ENCODE assay signal across 14 cellular contexts in genomic region chr12:22539055-22539454, GRCh38. TPM values are rescaled to one million over a fixed set of nuclear protein-coding genes. Genes with fewer than 3 reads are reported as not detected.
DNase-seq lines count a peak whose midpoint lies in the region; ATAC-seq and TF ChIP-seq lines count a peak whose summit lies in the region.
"Had no signal": no experiment of that assay in that cellular context is flagged by ENCODE, and none has a peak within 500 bp of the region (broad histone marks: within the 10 kb centered on the region; RNA-seq: fewer than 3 reads in every experiment).

No MANE protein-coding gene starts in this region.

- peaks cover 15% of the 10 kb centered on the region for H3K36me3 Mint-ChIP-seq in activated naive CD4-positive, alpha-beta T cell treated with anti-CD3 and anti-CD28 coated beads, Interleukin-2, amount 50 U/mL, for 24 hours
- peaks cover 22% of the 10 kb centered on the region for H3K36me3 Mint-ChIP-seq in activated naive CD4-positive, alpha-beta T cell treated with anti-CD3 and anti-CD28 coated beads for 36 hours (ENCODE audit: low read depth)

- H3K4me3 ChIP-seq in left ventricle myocardium inferior (no peak overlapping the region), stomach (no peak overlapping the region), gastroesophageal sphincter (no peak overlapping the region), osteoblast (ENCODE audit: insufficient read depth, low read length) (no peak overlapping the region)

- TF ChIP-seq EP300 in stomach (IDR thresholded peaks at IDR 0.05) (no peak), gastroesophageal sphincter (IDR thresholded peaks at IDR 0.05) (no peak)

- H4K20me1 ChIP-seq in osteoblast (ENCODE audit: insufficient read depth, low read length): no peaks in the 10 kb centered on the region

- H3K4me1 ChIP-seq in left ventricle myocardium inferior (peaks cover 84% of the 10 kb centered on the region), stomach (peaks cover 16 to 79% (median 48%) of the 10 kb centered on the region in 4 donors), gastroesophageal sphincter (peaks cover 0 to 67% (median 5%) of the 10 kb centered on the region in 3 donors), osteoblast (ENCODE audit: insufficient read depth, low read length) (peaks cover 9% of the 10 kb centered on the region)

- CTCF ChIA-PET in activated naive CD4-positive, alpha-beta T cell treated with anti-CD3 and anti-CD28 coated beads for 36 hours (lab: Charles Lee): interaction anchor here (0.7 kb wide), 1 partner anchor 10 kb away, joined by 4 read pairs; no protein-coding TSS in a partner anchor

- peaks cover 58% of the 10 kb centered on the region for H3K79me2 ChIP-seq in osteoblast (ENCODE audit: insufficient read depth, low read length)

- H3K27me3 ChIP-seq in left ventricle myocardium inferior (ENCODE audit: low read depth) (no peaks in the 10 kb centered on the region), stomach (no peaks in the 10 kb centered on the region), gastroesophageal sphincter (no peaks in the 10 kb centered on the region), osteoblast (ENCODE audit: insufficient read depth, low read length) (no peaks in the 10 kb centered on the region)

- H3K4me2 ChIP-seq in osteoblast (ENCODE audit: insufficient read depth, low read length): no peak overlapping the region

- H3K27ac ChIP-seq in left ventricle myocardium inferior (replicated peaks): peak overlapping the region; percentile 52
- peak overlapping the region in 3 of 5 donors; percentile 34 to 67 (median 52) for H3K27ac ChIP-seq in stomach
- H3K27ac ChIP-seq in gastroesophageal sphincter: peak overlapping the region in 1 of 4 donors; percentile 54
- H3K27ac ChIP-seq in osteoblast (ENCODE audit: low read depth, low read length): no peak overlapping the region

- H3K9me3 ChIP-seq in left ventricle myocardium inferior (replicated peaks): no peaks in the 10 kb centered on the region
- no peaks in the 10 kb centered on the region for H3K9me3 ChIP-seq in stomach
- H3K9me3 ChIP-seq in gastroesophageal sphincter: no peaks in the 10 kb centered on the region
- H3K9me3 ChIP-seq in osteoblast (ENCODE audit: low read depth, low read length): no peaks in the 10 kb centered on the region

- H3K27me3 Mint-ChIP-seq in activated naive CD4-positive, alpha-beta T cell treated with anti-CD3 and anti-CD28 coated beads, Interleukin-2, amount 50 U/mL, for 24 hours: no peaks in the 10 kb centered on the region
- no peaks in the 10 kb centered on the region for H3K27me3 Mint-ChIP-seq in activated naive CD4-positive, alpha-beta T cell treated with anti-CD3 and anti-CD28 coated beads for 36 hours (ENCODE audit: low read depth)
- H3K27me3 Mint-ChIP-seq: natural killer cell treated with Interleukin-12 subunit alpha and Interleukin-12 subunit beta and Interleukin-15 and Interleukin-18, amount 100 ng/mL, for 72 hours had no signal

- no peak for DNase-seq in activated naive CD4-positive, alpha-beta T cell treated with anti-CD3 and anti-CD28 coated beads for 36 hours
- DNase-seq in SIG-M5 (lab: John Stamatoyannopoulos, UW) (peak; percentile 80), left ventricle myocardium inferior (no peak), stomach (no peak), NCI-H187 (lab: John Stamatoyannopoulos, UW) (no peak), osteoblast (ENCODE audit: insufficient read length, low spot score, missing footprints) (no peak)
- DNase-seq: activated CD4-positive, alpha-beta T cell treated with anti-CD3 and anti-CD28 coated beads, Interleukin-2, amount 50 U/mL, for 1 hour; activated effector memory CD4-positive, alpha-beta T cell treated with Interleukin-2 at 50 U/mL for 16 hours; foreskin fibroblast; kidney; small intestine had no signal

- H3K36me3 ChIP-seq in left ventricle myocardium inferior: peaks cover 5% of the 10 kb centered on the region
- H3K36me3 ChIP-seq in stomach: peaks cover 0 to 6% (median 5%) of the 10 kb centered on the region in 4 donors
- H3K36me3 ChIP-seq in gastroesophageal sphincter: peaks cover 0 to 7% of the 10 kb centered on the region in 2 donors
- H3K36me3 ChIP-seq in osteoblast (ENCODE audit: insufficient read depth, low read length): no peaks in the 10 kb centered on the region

- H3K4me1 Mint-ChIP-seq in activated naive CD4-positive, alpha-beta T cell treated with anti-CD3 and anti-CD28 coated beads, Interleukin-2, amount 50 U/mL, for 24 hours: peaks cover 78% of the 10 kb centered on the region
- H3K4me1 Mint-ChIP-seq in activated naive CD4-positive, alpha-beta T cell treated with anti-CD3 and anti-CD28 coated beads for 36 hours (ENCODE audit: low read depth): peaks cover 62% of the 10 kb centered on the region

- no peak overlapping the region for H2AFZ ChIP-seq in osteoblast (ENCODE audit: low read length)

- intact Hi-C loops in activated naive CD4-positive, alpha-beta T cell treated with anti-CD3 and anti-CD28 coated beads for 36 hours (cut with micrococcal nuclease): no loop called here
- intact Hi-C loops in left ventricle myocardium inferior (cut with micrococcal nuclease) (no loop called here), stomach (cut with DNase I; ENCODE audit: low total_unique reads) (no loop called here)

- peak overlapping the region; percentile 0 for H3K4me3 Mint-ChIP-seq in activated naive CD4-positive, alpha-beta T cell treated with anti-CD3 and anti-CD28 coated beads, Interleukin-2, amount 50 U/mL, for 24 hours
- no peak overlapping the region for H3K4me3 Mint-ChIP-seq in activated naive CD4-positive, alpha-beta T cell treated with anti-CD3 and anti-CD28 coated beads for 36 hours
- H3K4me3 Mint-ChIP-seq: natural killer cell treated with Interleukin-12 subunit alpha and Interleukin-12 subunit beta and Interleukin-15 and Interleukin-18, amount 100 ng/mL, for 72 hours had no signal

- ATAC-seq in gastroesophageal sphincter: no peak
- ATAC-seq: natural killer cell treated with Interleukin-12 subunit alpha and Interleukin-12 subunit beta and Interleukin-15 and Interleukin-18, amount 100 ng/mL, for 72 hours had no signal

- peak overlapping the region; percentile 24 for H3K27ac Mint-ChIP-seq in activated naive CD4-positive, alpha-beta T cell treated with anti-CD3 and anti-CD28 coated beads, Interleukin-2, amount 50 U/mL, for 24 hours
- H3K27ac Mint-ChIP-seq in activated naive CD4-positive, alpha-beta T cell treated with anti-CD3 and anti-CD28 coated beads for 36 hours: no peak overlapping the region

- TF ChIP-seq CTCF in left ventricle myocardium inferior (IDR thresholded peaks at IDR 0.05; ENCODE audit: borderline replicate concordance): no peak
- TF ChIP-seq CTCF in stomach (IDR thresholded peaks at IDR 0.05): no peak
- no peak for TF ChIP-seq CTCF in gastroesophageal sphincter (IDR thresholded peaks at IDR 0.05)
- TF ChIP-seq CTCF in osteoblast (IDR thresholded peaks at IDR 0.05; ENCODE audit: extremely low read depth, low read depth, low read length): no peak

- no peak for TF ChIP-seq POLR2A in stomach (IDR thresholded peaks at IDR 0.05)
- TF ChIP-seq POLR2A in gastroesophageal sphincter (IDR thresholded peaks at IDR 0.05): no peak

- H3K9me3 Mint-ChIP-seq in activated naive CD4-positive, alpha-beta T cell treated with anti-CD3 and anti-CD28 coated beads, Interleukin-2, amount 50 U/mL, for 24 hours: no peaks in the 10 kb centered on the region
- no peaks in the 10 kb centered on the region for H3K9me3 Mint-ChIP-seq in activated naive CD4-positive, alpha-beta T cell treated with anti-CD3 and anti-CD28 coated beads for 36 hours
- H3K9me3 Mint-ChIP-seq: natural killer cell treated with Interleukin-12 subunit alpha and Interleukin-12 subunit beta and Interleukin-15 and Interleukin-18, amount 100 ng/mL, for 72 hours had no signal

RNA-seq across cellular contexts. Expression of gene C2CD5, which starts 5.3 kb away (rescaled TPM):
- 10 to 100 TPM; 34.5 to 39.9 TPM for total RNA-seq in activated naive CD4-positive, alpha-beta T cell treated with anti-CD3 and anti-CD28 coated beads for 36 hours
- 22.5 TPM for total RNA-seq in left ventricle myocardium inferior
- total RNA-seq in stomach: 10 to 100 TPM; 17.4 to 79.1 (median 51.6) TPM
- 10 to 100 TPM; 12.2 to 31.6 (median 13.4) TPM for polyA plus RNA-seq in stomach
- total RNA-seq in gastroesophageal sphincter: 10 to 100 TPM; 18.9 to 72.8 (median 31.7) TPM
- total RNA-seq in osteoblast: 22.1 and 25.0 TPM in 2 replicates
